In genomic region chr18:22563098-22563707, GRCh38 we compare ENCODE assay signal across 8 cellular contexts.
DNase-seq lines count a peak whose midpoint lies in the region; ATAC-seq and TF ChIP-seq lines count a peak whose summit lies in the region.

No MANE protein-coding gene starts in this region.

- no peaks in the 10 kb centered on the region for H3K9me3 ChIP-seq in stomach

- no peaks in the 10 kb centered on the region for H3K36me3 Mint-ChIP-seq in activated T-helper 2 cell treated with anti-CD3 and anti-CD28 coated beads, Interferon-gamma antibody, Interleukin-2, Interleukin-4, amounts not matched to agents 10 μg/mL and 5 μg/mL and 100 μg/mL, durations not matched to agents 14 hours and 24 hours and 36 hours (ENCODE audit: low read depth)

- H3K4me3 Mint-ChIP-seq in activated T-helper 2 cell treated with anti-CD3 and anti-CD28 coated beads, Interferon-gamma antibody, Interleukin-2, Interleukin-4, amounts not matched to agents 10 μg/mL and 5 μg/mL and 100 μg/mL, durations not matched to agents 14 hours and 24 hours and 36 hours (ENCODE audit: low read depth), result no peak overlapping the region

- H3K4me1 ChIP-seq in stomach, result peaks cover 7 to 27% (median 19%) of the 10 kb centered on the region in 4 donors

- TF ChIP-seq CTCF in AG10803 (conservative IDR thresholded peaks at IDR 0.05; ENCODE audit: low read length) (peak; percentile 90), brain microvascular endothelial cell (IDR thresholded peaks at IDR 0.05; ENCODE audit: low read depth, low read length, missing control alignments) (peak; percentile 82), stomach (IDR thresholded peaks at IDR 0.05) (peak in 5 of 7 experiments; percentile 37 to 76 (median 68))

- ATAC-seq in GM18499 (IDR thresholded peaks at IDR 0.05; ENCODE audit: insufficient read depth, unreplicated experiment) (peak; percentile 64), HG03135 (IDR thresholded peaks at IDR 0.05; ENCODE audit: unreplicated experiment) (peak; percentile 69)

- 4 to 7% (median 6%) methylated on average over 6 of the region's 6 CpGs for WGBS in stomach, 5 donors

- intact Hi-C loops in stomach (cut with DNase I; ENCODE audit: low total_unique reads), result no loop called here
- intact Hi-C loops in activated T-helper 2 cell treated with anti-CD3 and anti-CD28 coated beads, Interferon-gamma antibody, Interleukin-2, Interleukin-4, amounts not matched to agents 10 μg/mL and 5 μg/mL and 100 μg/mL, durations not matched to agents 14 hours and 24 hours and 36 hours (cut with micrococcal nuclease), result loop anchor here (5.0 kb wide), 2 partner anchors 396 to 566 kb away; partner anchors contain the start of gene GATA6

- H3K4me3 ChIP-seq in AG10803 (ENCODE audit: low read length), result peak overlapping the region; percentile 23
- no peak overlapping the region for H3K4me3 ChIP-seq in brain microvascular endothelial cell (ENCODE audit: low read depth, low read length)
- H3K4me3 ChIP-seq in stomach, result no peak overlapping the region

- peaks cover 4% of the 10 kb centered on the region for H3K4me1 Mint-ChIP-seq in activated T-helper 2 cell treated with anti-CD3 and anti-CD28 coated beads, Interferon-gamma antibody, Interleukin-2, Interleukin-4, amounts not matched to agents 10 μg/mL and 5 μg/mL and 100 μg/mL, durations not matched to agents 14 hours and 24 hours and 36 hours (ENCODE audit: low read depth)

- DNase-seq in AG10803 (ENCODE audit: low read depth) (peak; percentile 90), NCI-H774 (lab: John Stamatoyannopoulos, UW) (peak; percentile 36), brain microvascular endothelial cell (peak; percentile 91), iris pigment epithelial cell (ENCODE audit: low read depth) (peak; percentile 96), stomach (peak; percentile 40)
- DNase-seq in activated T-helper 2 cell treated with anti-CD3 and anti-CD28 coated beads, Interferon-gamma antibody, Interleukin-2, Interleukin-4, amounts not matched to agents 10 μg/mL and 5 μg/mL and 100 μg/mL, durations not matched to agents 14 hours and 24 hours and 36 hours (ENCODE audit: low spot score), result no peak

- H3K27me3 ChIP-seq in brain microvascular endothelial cell (replicated peaks) (no peaks in the 10 kb centered on the region), stomach (peaks cover 0 to 35% (median 8%) of the 10 kb centered on the region in 3 donors)

- peak overlapping the region; percentile 79 for H3K27ac ChIP-seq in brain microvascular endothelial cell
- no peak overlapping the region for H3K27ac ChIP-seq in stomach

- no peaks in the 10 kb centered on the region for H3K9me3 Mint-ChIP-seq in activated T-helper 2 cell treated with anti-CD3 and anti-CD28 coated beads, Interferon-gamma antibody, Interleukin-2, Interleukin-4, amounts not matched to agents 10 μg/mL and 5 μg/mL and 100 μg/mL, durations not matched to agents 14 hours and 24 hours and 36 hours

- no peak for TF ChIP-seq EP300 in stomach (IDR thresholded peaks at IDR 0.05)

- H3K36me3 ChIP-seq in brain microvascular endothelial cell (replicated peaks), result no peaks in the 10 kb centered on the region
- H3K36me3 ChIP-seq in stomach, result no peaks in the 10 kb centered on the region

- TF ChIP-seq POLR2A in stomach (IDR thresholded peaks at IDR 0.05), result no peak

- in situ Hi-C loops in brain microvascular endothelial cell (cut with HindIII; ENCODE audit: low pct_ligation_motif_present, low sequenced_read_pairs), result loop anchor here (25.0 kb wide), 1 partner anchor 376 kb away; no protein-coding TSS in a partner anchor

- H3K27ac Mint-ChIP-seq in activated T-helper 2 cell treated with anti-CD3 and anti-CD28 coated beads, Interferon-gamma antibody, Interleukin-2, Interleukin-4, amounts not matched to agents 10 μg/mL and 5 μg/mL and 100 μg/mL, durations not matched to agents 14 hours and 24 hours and 36 hours, result no peak overlapping the region

- peaks cover 23% of the 10 kb centered on the region for H3K27me3 Mint-ChIP-seq in activated T-helper 2 cell treated with anti-CD3 and anti-CD28 coated beads, Interferon-gamma antibody, Interleukin-2, Interleukin-4, amounts not matched to agents 10 μg/mL and 5 μg/mL and 100 μg/mL, durations not matched to agents 14 hours and 24 hours and 36 hours (ENCODE audit: low read depth)
